ENCODE assay signal across 1 cellular context in genomic region chrX:109536439-109537323, GRCh38.
TF ChIP-seq lines count a peak whose summit lies in the region.

TSS of gene NXT2 (plus strand) at chrX:109536844. CDS start at chrX:109537007, 163 bp downstream.

TF ChIP-seq in HepG2, 621 proteins besides CTCF, POLR2A, EP300 and RAD21 (continued from another document):
- TF ChIP-seq HES4 (CRISPR knock-in tag; IDR thresholded peaks at IDR 0.05; ENCODE audit: borderline replicate concordance) (no peak), ZSCAN30 (CRISPR knock-in tag; IDR thresholded peaks at IDR 0.05) (no peak), MTF1 (CRISPR knock-in tag; IDR thresholded peaks at IDR 0.05) (no peak), ZBTB20 (CRISPR knock-in tag; IDR thresholded peaks at IDR 0.05; ENCODE audit: borderline replicate concordance, low read depth) (no peak), STAT6 (CRISPR knock-in tag; IDR thresholded peaks at IDR 0.05; ENCODE audit: borderline replicate concordance) (no peak), HNF4G (IDR thresholded peaks at IDR 0.05; ENCODE audit: borderline replicate concordance, low read depth, low read length) (no peak), HNF4G (CRISPR knock-in tag; IDR thresholded peaks at IDR 0.05; ENCODE audit: borderline replicate concordance, low read depth) (no peak), FOXP1 (IDR thresholded peaks at IDR 0.05) (no peak), FOXP1 (CRISPR knock-in tag; IDR thresholded peaks at IDR 0.05) (no peak), KDM4B (CRISPR knock-in tag; IDR thresholded peaks at IDR 0.05) (no peak), ZBTB8A (CRISPR knock-in tag; IDR thresholded peaks at IDR 0.05; ENCODE audit: borderline replicate concordance, low read depth) (no peak), JUNB (CRISPR knock-in tag; IDR thresholded peaks at IDR 0.05; ENCODE audit: borderline replicate concordance) (no peak), RBM39 (IDR thresholded peaks at IDR 0.05; ENCODE audit: low read depth, low read length, poor library complexity, severe bottlenecking) (peak; percentile 32), GTF2F1 (IDR thresholded peaks at IDR 0.05; ENCODE audit: low read length) (no peak), HMG20A (CRISPR knock-in tag; IDR thresholded peaks at IDR 0.05; ENCODE audit: borderline replicate concordance) (no peak), MLX (CRISPR knock-in tag; IDR thresholded peaks at IDR 0.05) (0 out of 2 replicates have a peak, but pooled peaks have one; percentile 16), ZNF343 (CRISPR knock-in tag; IDR thresholded peaks at IDR 0.05) (no peak; the same call in 1 of the 2 replicates), JUND (CRISPR knock-in tag; IDR thresholded peaks at IDR 0.05) (no peak), SETDB1 (CRISPR knock-in tag; IDR thresholded peaks at IDR 0.05; ENCODE audit: borderline replicate concordance) (no peak)
- TF ChIP-seq, protein P1, sequence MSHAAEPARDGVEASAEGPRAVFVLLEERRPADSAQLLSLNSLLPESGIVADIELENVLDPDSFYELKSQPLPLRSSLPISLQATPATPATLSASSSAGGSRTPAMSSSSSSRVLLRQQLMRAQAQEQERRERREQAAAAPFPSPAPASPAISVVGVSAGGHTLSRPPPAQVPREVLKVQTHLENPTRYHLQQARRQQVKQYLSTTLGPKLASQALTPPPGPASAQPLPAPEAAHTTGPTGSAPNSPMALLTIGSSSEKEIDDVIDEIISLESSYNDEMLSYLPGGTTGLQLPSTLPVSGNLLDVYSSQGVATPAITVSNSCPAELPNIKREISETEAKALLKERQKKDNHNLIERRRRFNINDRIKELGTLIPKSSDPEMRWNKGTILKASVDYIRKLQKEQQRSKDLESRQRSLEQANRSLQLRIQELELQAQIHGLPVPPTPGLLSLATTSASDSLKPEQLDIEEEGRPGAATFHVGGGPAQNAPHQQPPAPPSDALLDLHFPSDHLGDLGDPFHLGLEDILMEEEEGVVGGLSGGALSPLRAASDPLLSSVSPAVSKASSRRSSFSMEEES (CRISPR knock-in tag; IDR thresholded peaks at IDR 0.05), result peak; percentile 58; the same call in 1 of the 2 replicates
- TF ChIP-seq, protein P2, sequence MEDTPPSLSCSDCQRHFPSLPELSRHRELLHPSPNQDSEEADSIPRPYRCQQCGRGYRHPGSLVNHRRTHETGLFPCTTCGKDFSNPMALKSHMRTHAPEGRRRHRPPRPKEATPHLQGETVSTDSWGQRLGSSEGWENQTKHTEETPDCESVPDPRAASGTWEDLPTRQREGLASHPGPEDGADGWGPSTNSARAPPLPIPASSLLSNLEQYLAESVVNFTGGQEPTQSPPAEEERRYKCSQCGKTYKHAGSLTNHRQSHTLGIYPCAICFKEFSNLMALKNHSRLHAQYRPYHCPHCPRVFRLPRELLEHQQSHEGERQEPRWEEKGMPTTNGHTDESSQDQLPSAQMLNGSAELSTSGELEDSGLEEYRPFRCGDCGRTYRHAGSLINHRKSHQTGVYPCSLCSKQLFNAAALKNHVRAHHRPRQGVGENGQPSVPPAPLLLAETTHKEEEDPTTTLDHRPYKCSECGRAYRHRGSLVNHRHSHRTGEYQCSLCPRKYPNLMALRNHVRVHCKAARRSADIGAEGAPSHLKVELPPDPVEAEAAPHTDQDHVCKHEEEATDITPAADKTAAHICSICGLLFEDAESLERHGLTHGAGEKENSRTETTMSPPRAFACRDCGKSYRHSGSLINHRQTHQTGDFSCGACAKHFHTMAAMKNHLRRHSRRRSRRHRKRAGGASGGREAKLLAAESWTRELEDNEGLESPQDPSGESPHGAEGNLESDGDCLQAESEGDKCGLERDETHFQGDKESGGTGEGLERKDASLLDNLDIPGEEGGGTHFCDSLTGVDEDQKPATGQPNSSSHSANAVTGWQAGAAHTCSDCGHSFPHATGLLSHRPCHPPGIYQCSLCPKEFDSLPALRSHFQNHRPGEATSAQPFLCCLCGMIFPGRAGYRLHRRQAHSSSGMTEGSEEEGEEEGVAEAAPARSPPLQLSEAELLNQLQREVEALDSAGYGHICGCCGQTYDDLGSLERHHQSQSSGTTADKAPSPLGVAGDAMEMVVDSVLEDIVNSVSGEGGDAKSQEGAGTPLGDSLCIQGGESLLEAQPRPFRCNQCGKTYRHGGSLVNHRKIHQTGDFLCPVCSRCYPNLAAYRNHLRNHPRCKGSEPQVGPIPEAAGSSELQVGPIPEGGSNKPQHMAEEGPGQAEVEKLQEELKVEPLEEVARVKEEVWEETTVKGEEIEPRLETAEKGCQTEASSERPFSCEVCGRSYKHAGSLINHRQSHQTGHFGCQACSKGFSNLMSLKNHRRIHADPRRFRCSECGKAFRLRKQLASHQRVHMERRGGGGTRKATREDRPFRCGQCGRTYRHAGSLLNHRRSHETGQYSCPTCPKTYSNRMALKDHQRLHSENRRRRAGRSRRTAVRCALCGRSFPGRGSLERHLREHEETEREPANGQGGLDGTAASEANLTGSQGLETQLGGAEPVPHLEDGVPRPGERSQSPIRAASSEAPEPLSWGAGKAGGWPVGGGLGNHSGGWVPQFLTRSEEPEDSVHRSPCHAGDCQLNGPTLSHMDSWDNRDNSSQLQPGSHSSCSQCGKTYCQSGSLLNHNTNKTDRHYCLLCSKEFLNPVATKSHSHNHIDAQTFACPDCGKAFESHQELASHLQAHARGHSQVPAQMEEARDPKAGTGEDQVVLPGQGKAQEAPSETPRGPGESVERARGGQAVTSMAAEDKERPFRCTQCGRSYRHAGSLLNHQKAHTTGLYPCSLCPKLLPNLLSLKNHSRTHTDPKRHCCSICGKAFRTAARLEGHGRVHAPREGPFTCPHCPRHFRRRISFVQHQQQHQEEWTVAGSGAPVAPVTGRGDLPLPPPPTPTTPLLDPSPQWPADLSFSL (CRISPR knock-in tag; IDR thresholded peaks at IDR 0.05), result no peak
- TF ChIP-seq, protein P3, sequence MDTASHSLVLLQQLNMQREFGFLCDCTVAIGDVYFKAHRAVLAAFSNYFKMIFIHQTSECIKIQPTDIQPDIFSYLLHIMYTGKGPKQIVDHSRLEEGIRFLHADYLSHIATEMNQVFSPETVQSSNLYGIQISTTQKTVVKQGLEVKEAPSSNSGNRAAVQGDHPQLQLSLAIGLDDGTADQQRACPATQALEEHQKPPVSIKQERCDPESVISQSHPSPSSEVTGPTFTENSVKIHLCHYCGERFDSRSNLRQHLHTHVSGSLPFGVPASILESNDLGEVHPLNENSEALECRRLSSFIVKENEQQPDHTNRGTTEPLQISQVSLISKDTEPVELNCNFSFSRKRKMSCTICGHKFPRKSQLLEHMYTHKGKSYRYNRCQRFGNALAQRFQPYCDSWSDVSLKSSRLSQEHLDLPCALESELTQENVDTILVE (CRISPR knock-in tag; IDR thresholded peaks at IDR 0.05), result no peak
